ENCODE assay signal across 8 cellular contexts in genomic region chr9:98056403-98057094, GRCh38. TPM values are rescaled to one million over a fixed set of nuclear protein-coding genes. Genes with fewer than 3 reads are reported as not detected.
DNase-seq lines count a peak whose midpoint lies in the region; ATAC-seq and TF ChIP-seq lines count a peak whose summit lies in the region.

Gene NANS (plus strand): TSS chr9:98056732. CDS start chr9:98056809, 77 bp downstream.

- no peak within 1 kb of the TSS for H2BK5ac ChIP-seq in H9 (ENCODE audit: insufficient read length, low read length)

- peaks cover 3% of the 10 kb centered on the region; the same call in 1 of the 2 replicates for H3K36me3 ChIP-seq in ES-I3 (ENCODE audit: insufficient read depth, low read length)

- no peak within 1 kb of the TSS for H4K8ac ChIP-seq in H9 (replicated peaks; ENCODE audit: insufficient read length, low read depth, low read length)

- no peaks in the 10 kb centered on the region; the same call in 1 of the 2 replicates for H3K79me2 ChIP-seq in H9 (ENCODE audit: insufficient read depth, low read length)

- H3K4me2 ChIP-seq in H9 (ENCODE audit: insufficient read depth, insufficient read length, low read length): peak within 1 kb of the TSS; percentile 46

- H4K5ac ChIP-seq in H9 (ENCODE audit: insufficient read length, low read depth, low read length): no peak within 1 kb of the TSS

- H4K91ac ChIP-seq in H9 (ENCODE audit: insufficient read length, low read depth, low read length): no peak within 1 kb of the TSS

- H3K27me3 Mint-ChIP-seq in H9 (ENCODE audit: low read depth) (peaks cover 20% of the 10 kb centered on the region), nephron (ENCODE audit: low read depth) (no peaks in the 10 kb centered on the region)

- WGBS in H9 (ENCODE audit: extremely low coverage, insufficient read length, low lambda C conversion rate): no CpG with 5 or more reads among the region's 72 CpGs

- peak within 1 kb of the TSS; percentile 91 for H3K14ac ChIP-seq in H9 (ENCODE audit: insufficient read depth, low read length)

- H3T11ph ChIP-seq in H9 (ENCODE audit: low read length): no peak within 1 kb of the TSS

- no peaks in the 10 kb centered on the region for H3K79me1 ChIP-seq in H9 (ENCODE audit: insufficient read depth, low read depth, low read length, poor library complexity, severe bottlenecking)

- no peaks in the 10 kb centered on the region for H3K27me3 ChIP-seq in H9 (ENCODE audit: insufficient read depth, low read length)

- no peaks in the 10 kb centered on the region for H3K9me3 ChIP-seq in ES-I3 (ENCODE audit: control insufficient read depth, insufficient read depth, low read length)
- H3K9me3 ChIP-seq in H9 (ENCODE audit: control insufficient read depth, low read depth, low read length): no peaks in the 10 kb centered on the region

- no peak within 1 kb of the TSS for H3K56ac ChIP-seq in H9 (ENCODE audit: insufficient read length, low read depth, low read length)

- H3K4ac ChIP-seq in H9 (ENCODE audit: low read depth, low read length): no peak within 1 kb of the TSS

- H2AK5ac ChIP-seq in H9 (ENCODE audit: insufficient read length, low read length): no peak within 1 kb of the TSS

- peaks cover 11% of the 10 kb centered on the region for H3K23me2 ChIP-seq in H9 (ENCODE audit: insufficient read length, low read depth, low read length, poor library complexity, severe bottlenecking)

- H3K27ac ChIP-seq in H9 (ENCODE audit: insufficient read length, low read depth, low read length): no peak within 1 kb of the TSS

- peak within 1 kb of the TSS; percentile 29 to 95 (median 92); a peak in 4 of 7 replicates for H3K27ac Mint-ChIP-seq in H9
- peak within 1 kb of the TSS; percentile 89 to 94 (median 94) for H3K27ac Mint-ChIP-seq in nephron

- no peak within 1 kb of the TSS for H2BK20ac ChIP-seq in H9 (ENCODE audit: low read depth, low read length, poor library complexity, severe bottlenecking)

- H3K9ac ChIP-seq in ES-I3 (ENCODE audit: low read depth, low read length) (peak within 1 kb of the TSS; percentile 83), H9 (ENCODE audit: extremely low read depth, insufficient read length, low read length) (peak within 1 kb of the TSS; percentile 55)

- peak; percentile 97 for ATAC-seq in stimulated activated naive CD8-positive, alpha-beta T cell treated with anti-CD3 and anti-CD28 coated beads, Interleukin-15, Interleukin-2, amounts not matched to agents 100 U/mL and 50 U/mL, for 24 hours

- no peaks in the 10 kb centered on the region for H3K4me1 ChIP-seq in ES-I3 (ENCODE audit: insufficient read depth, low read length)
- peaks cover 2% of the 10 kb centered on the region; the same call in 1 of the 2 replicates for H3K4me1 ChIP-seq in H9 (ENCODE audit: insufficient read depth, low read length)

- peak within 1 kb of the TSS; percentile 85 to 99 for H3K4me3 Mint-ChIP-seq in H9
- peak within 1 kb of the TSS; percentile 96 to 99 (median 98) for H3K4me3 Mint-ChIP-seq in nephron

- no peak within 1 kb of the TSS for H2BK120ac ChIP-seq in H9 (ENCODE audit: low read depth, low read length, poor library complexity, severe bottlenecking)

- TF ChIP-seq CTCF in H9 (conservative IDR thresholded peaks at IDR 0.05) (no peak), fibroblast of the aortic adventitia (IDR thresholded peaks at IDR 0.05; ENCODE audit: insufficient read depth, low read length) (peak; percentile 17), nephron (IDR thresholded peaks at IDR 0.05; ENCODE audit: unreplicated experiment in 3 of 3) (no peak)

- H3K4me3 ChIP-seq in fibroblast of the aortic adventitia (ENCODE audit: low read depth, low read length): peak within 1 kb of the TSS; percentile 90

- no peak within 1 kb of the TSS for H2AFZ ChIP-seq in H9 (ENCODE audit: low read length)

- H3K36me3 Mint-ChIP-seq in H9 (ENCODE audit: insufficient read depth in 1 of 3, low read depth in 3 of 3) (peaks cover 5 to 9% (median 7%) of the 10 kb centered on the region in 3 experiments), nephron (ENCODE audit: low read depth) (peaks cover 6% of the 10 kb centered on the region)

- DNase-seq in H9: peak; percentile 97
- DNase-seq in M059J (ENCODE audit: low read depth): peak; percentile 96
- DNase-seq in SHP77 treated with DMSO at 0.1 percent for 48 hours (lab: John Stamatoyannopoulos, UW): peak; percentile 92
- peak; percentile 96 for DNase-seq in activated effector memory CD4-positive, alpha-beta T cell treated with anti-CD3 and anti-CD28 coated beads, Interleukin-2, amount 50 U/mL, for 16 hours
- DNase-seq in fibroblast of the aortic adventitia (ENCODE audit: low read depth): peak; percentile 90
- DNase-seq in stimulated activated naive CD8-positive, alpha-beta T cell treated with anti-CD3 and anti-CD28 coated beads, Interleukin-15, Interleukin-2, amounts not matched to agents 100 U/mL and 50 U/mL, for 24 hours: peak; percentile 96

- no peak within 1 kb of the TSS for H2BK12ac ChIP-seq in H9 (ENCODE audit: insufficient read length, low read depth, low read length)

- H2BK15ac ChIP-seq in H9 (ENCODE audit: low read depth, low read length): no peak within 1 kb of the TSS; the same call in 1 of the 2 replicates

- H3K9me3 Mint-ChIP-seq in H9 (no peaks in the 10 kb centered on the region), nephron (no peaks in the 10 kb centered on the region)

- no peak within 1 kb of the TSS for H3K23ac ChIP-seq in H9 (ENCODE audit: insufficient read length, low read depth, low read length)

- H3K4me1 Mint-ChIP-seq in H9 (peaks cover 7% of the 10 kb centered on the region in 2 experiments), nephron (peaks cover 9% of the 10 kb centered on the region)

- no peaks in the 10 kb centered on the region for H4K20me1 ChIP-seq in H9 (ENCODE audit: control insufficient read depth, insufficient read depth, insufficient read length)

- peak within 1 kb of the TSS; percentile 68 for H3K18ac ChIP-seq in H9 (ENCODE audit: insufficient read length, low read depth, low read length)

RNA-seq across cellular contexts. Expression of gene NANS, which starts in this region (rescaled TPM):
- 40.4 and 41.8 TPM in 2 replicates for total RNA-seq in H9 (2021)
- 121 and 135 TPM in 2 replicates for total RNA-seq in M059J (2014; rRNA removed; shearing (Covaris generic))
- 46.6 and 62.5 TPM in 2 replicates for total RNA-seq in fibroblast of the aortic adventitia (ENCODE audit: low replicate concordance)
